In genomic region chr12:109458771-109459208, GRCh38 we compare ENCODE assay signal across 1 cellular context.
TF ChIP-seq lines count a peak whose summit lies in the region.

No MANE protein-coding gene starts in this region.

TF ChIP-seq in WTC11, 78 proteins besides CTCF, POLR2A, EP300 and RAD21 (continued from another document):
- no peak for TF ChIP-seq EMX1 (CRISPR knock-in tag; IDR thresholded peaks at IDR 0.05)
- TF ChIP-seq NFYB (CRISPR knock-in tag; conservative IDR thresholded peaks at IDR 0.05; ENCODE audit: low read depth): no peak
